In the genomic region with DNA sequence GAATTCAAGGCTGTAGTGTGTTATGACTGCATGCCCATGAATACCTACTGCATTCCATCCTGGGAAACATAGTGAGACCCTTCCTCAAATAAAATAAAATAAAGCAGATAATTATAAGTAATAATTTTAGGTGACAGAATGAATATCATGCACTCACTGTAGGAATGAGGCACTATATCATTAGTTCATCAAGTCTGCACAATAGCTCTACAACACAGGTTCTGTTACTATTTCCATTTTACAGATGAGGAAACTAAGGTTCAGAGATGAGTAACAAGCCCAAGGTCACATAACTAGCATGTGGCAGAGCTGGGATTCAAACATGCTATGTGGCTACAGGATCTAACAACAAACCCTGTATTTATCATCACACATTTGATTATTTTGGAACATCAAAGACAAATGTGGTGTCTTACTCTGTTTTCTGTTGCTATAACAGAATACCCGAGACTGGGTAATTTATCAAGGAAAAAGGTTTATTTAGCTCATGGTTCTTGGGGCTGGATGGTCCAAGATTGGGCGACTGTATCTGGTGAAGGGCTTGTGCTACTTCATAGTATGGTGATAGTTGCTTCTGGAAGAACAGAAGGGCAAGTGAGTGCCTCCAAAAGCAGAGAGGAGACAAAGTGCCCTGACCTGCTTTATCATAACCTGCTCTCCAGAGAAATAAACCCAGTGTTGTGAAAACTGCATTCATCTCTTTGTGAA, we compare ENCODE assay signal across 32 cellular contexts. TPM values are rescaled to one million over a fixed set of nuclear protein-coding genes. Genes with fewer than 3 reads are reported as not detected.
"Had no signal": no experiment of that assay in that cellular context is flagged by ENCODE, and none has a peak within 500 bp of the region (broad histone marks: within the 10 kb centered on the region; RNA-seq: fewer than 3 reads in every experiment).

No MANE protein-coding gene starts in this region.

- H3K9ac ChIP-seq: parathyroid adenoma had no signal

- H3K27me3 ChIP-seq: ovary, spleen, suprapubic skin, testis, tibial artery, transverse colon, upper lobe of right lung, uterus had no signal

- ATAC-seq: naive thymus-derived CD8-positive, alpha-beta T cell; natural killer cell treated with Interleukin-12 subunit alpha and Interleukin-12 subunit beta and Interleukin-15 and Interleukin-18, amount 100 ng/mL, for 72 hours; psoas muscle; right cardiac atrium; sciatic nerve; stimulated activated memory B cell treated with anti-CD40 and anti-IgM and Interleukin-4, amounts not matched to agents 10 μg/mL and 1 μg/mL and 100 μg/mL, for 72 hours; stimulated activated naive CD8-positive, alpha-beta T cell treated with anti-CD3 and anti-CD28 coated beads, Interleukin-15, amount 100 ng/mL, for 72 hours; stimulated activated naive CD8-positive, alpha-beta T cell treated with anti-CD3 and anti-CD28 coated beads, Interleukin-15, Interleukin-2, amounts not matched to agents 100 U/mL and 50 U/mL, for 24 hours; upper lobe of right lung had no signal

- H2AFZ ChIP-seq: parathyroid adenoma had no signal

- H3K4me1 ChIP-seq: uterus had no signal

- DNase-seq: naive B cell; naive thymus-derived CD8-positive, alpha-beta T cell; nephron progenitor cell; occipital lobe; ovary; posterior cingulate gyrus; psoas muscle; right cardiac atrium; spleen; stimulated activated CD4-positive, alpha-beta T cell treated with anti-CD3 and anti-CD28 coated beads, Interleukin-12 subunit alpha, Interleukin-12 subunit beta, amount 100 ng/mL, for 4 hours; stimulated activated CD4-positive, alpha-beta T cell treated with anti-CD3 and anti-CD28 coated beads, Interleukin-1b, Interleukin-23, amount 100 ng/mL, for 48 hours; stimulated activated CD4-positive, alpha-beta T cell treated with anti-CD3 and anti-CD28 coated beads, Interleukin-4, amount 100 ng/mL, for 1 hour; stimulated activated CD4-positive, alpha-beta T cell treated with anti-CD3 and anti-CD28 coated beads, Interleukin-4, amount 100 ng/mL, for 4 hours; stimulated activated CD8-positive, alpha-beta memory T cell treated with anti-CD3 and anti-CD28 coated beads, Interleukin-4, amount 100 ng/mL, for 48 hours; stimulated activated naive CD4-positive, alpha-beta T cell; stimulated activated naive CD8-positive, alpha-beta T cell treated with anti-CD3 and anti-CD28 coated beads, Interleukin-15, amount 100 ng/mL, for 72 hours; stimulated activated naive CD8-positive, alpha-beta T cell treated with anti-CD3 and anti-CD28 coated beads, Interleukin-15, Interleukin-2, amounts not matched to agents 100 U/mL and 50 U/mL, for 24 hours; substantia nigra; testis; tibial artery; transverse colon; upper lobe of right lung; uterus had no signal

- H3K4me2 ChIP-seq: smooth muscle cell had no signal

- H3K9me3 ChIP-seq: ovary, psoas muscle, spleen, suprapubic skin, testis, tibial artery, transverse colon, upper lobe of right lung, uterus had no signal

- H3K27ac ChIP-seq: ovary, parathyroid adenoma, psoas muscle, skin epidermis, spleen, suprapubic skin, testis, tibial artery, transverse colon, upper lobe of right lung, uterus had no signal

- H3K4me3 ChIP-seq: ovary, psoas muscle, skin epidermis, smooth muscle cell, spleen, suprapubic skin, testis, tibial artery, transverse colon, upper lobe of right lung, uterus had no signal

- H3K36me3 ChIP-seq: ovary, transverse colon, upper lobe of right lung, uterus had no signal

- H3K79me2 ChIP-seq: parathyroid adenoma had no signal

RNA-seq across cellular contexts. Expression of a gene that starts 56.8 kb away (rescaled TPM):
- total RNA-seq: renal cortical epithelial cell, upper lobe of right lung, urinary bladder had no signal
- polyA plus RNA-seq: right cardiac atrium had no signal
